In the genomic region with DNA sequence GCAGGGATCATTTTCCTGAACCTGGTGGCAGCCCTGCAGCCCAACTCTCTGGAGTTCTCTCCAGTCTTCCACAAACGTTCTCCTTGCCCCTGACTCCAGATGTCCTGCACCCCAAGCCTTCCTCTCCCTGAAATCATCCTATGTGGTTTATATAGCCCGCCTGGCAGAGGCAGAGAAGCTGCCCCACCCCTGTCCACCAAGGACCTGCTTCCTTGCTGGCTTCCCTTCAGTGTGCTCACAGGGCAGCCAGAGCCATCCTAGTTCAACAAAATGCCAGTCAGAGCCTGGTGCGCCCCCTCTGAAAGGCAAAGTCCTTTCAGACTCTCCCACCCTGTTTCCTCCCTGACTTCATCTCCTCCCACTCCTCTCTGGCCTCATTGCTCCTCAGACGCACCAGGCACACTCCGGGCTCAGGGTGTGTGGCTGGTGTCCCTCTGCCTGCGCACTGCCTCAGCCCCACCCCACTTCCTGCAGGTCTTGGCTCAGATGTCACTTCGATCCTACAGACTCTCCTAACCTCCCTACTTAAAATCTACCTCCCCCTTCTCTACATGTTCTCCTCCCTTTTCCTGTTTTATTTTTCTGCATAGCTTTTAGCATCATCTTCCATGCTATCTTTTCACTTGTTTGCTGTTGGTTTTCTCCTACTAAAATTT, we compare ENCODE assay signal across 1 cellular context.
TF ChIP-seq lines count a peak whose summit lies in the region.

No MANE protein-coding gene starts in this region.

TF ChIP-seq in HepG2, 621 proteins besides CTCF, POLR2A, EP300 and RAD21:
- no peak for TF ChIP-seq BRD4 (CRISPR knock-in tag; IDR thresholded peaks at IDR 0.05)
- TF ChIP-seq, protein P1, sequence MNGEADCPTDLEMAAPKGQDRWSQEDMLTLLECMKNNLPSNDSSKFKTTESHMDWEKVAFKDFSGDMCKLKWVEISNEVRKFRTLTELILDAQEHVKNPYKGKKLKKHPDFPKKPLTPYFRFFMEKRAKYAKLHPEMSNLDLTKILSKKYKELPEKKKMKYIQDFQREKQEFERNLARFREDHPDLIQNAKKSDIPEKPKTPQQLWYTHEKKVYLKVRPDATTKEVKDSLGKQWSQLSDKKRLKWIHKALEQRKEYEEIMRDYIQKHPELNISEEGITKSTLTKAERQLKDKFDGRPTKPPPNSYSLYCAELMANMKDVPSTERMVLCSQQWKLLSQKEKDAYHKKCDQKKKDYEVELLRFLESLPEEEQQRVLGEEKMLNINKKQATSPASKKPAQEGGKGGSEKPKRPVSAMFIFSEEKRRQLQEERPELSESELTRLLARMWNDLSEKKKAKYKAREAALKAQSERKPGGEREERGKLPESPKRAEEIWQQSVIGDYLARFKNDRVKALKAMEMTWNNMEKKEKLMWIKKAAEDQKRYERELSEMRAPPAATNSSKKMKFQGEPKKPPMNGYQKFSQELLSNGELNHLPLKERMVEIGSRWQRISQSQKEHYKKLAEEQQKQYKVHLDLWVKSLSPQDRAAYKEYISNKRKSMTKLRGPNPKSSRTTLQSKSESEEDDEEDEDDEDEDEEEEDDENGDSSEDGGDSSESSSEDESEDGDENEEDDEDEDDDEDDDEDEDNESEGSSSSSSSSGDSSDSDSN (CRISPR knock-in tag; IDR thresholded peaks at IDR 0.05): peak; percentile 26; the same call in 1 of the 2 replicates
TF ChIP-seq in HepG2: peak in this region for 1.
